ENCODE assay signal across 1 cellular context in genomic region chr6:27888576-27888975, GRCh38.
TF ChIP-seq lines count a peak whose summit lies in the region.

No MANE protein-coding gene starts in this region.

TF ChIP-seq in K562, 482 proteins besides CTCF, POLR2A, EP300 and RAD21:
- TF ChIP-seq HMG20A (CRISPR knock-in tag; conservative IDR thresholded peaks at IDR 0.05): no peak
- TF ChIP-seq ZNF507 (tag; conservative IDR thresholded peaks at IDR 0.05): 0 out of 2 replicates have a peak, but pooled peaks have one; percentile 11
- TF ChIP-seq SMARCC2 (IDR thresholded peaks at IDR 0.05; ENCODE audit: low read depth): no peak
- TF ChIP-seq SMARCE1 (IDR thresholded peaks at IDR 0.05): 0 out of 2 replicates have a peak, but pooled peaks have one; percentile 19
- no peak for TF ChIP-seq SRSF9 (IDR thresholded peaks at IDR 0.05; ENCODE audit: borderline replicate concordance, low read depth, low read length)
- TF ChIP-seq EGR1 (conservative IDR thresholded peaks at IDR 0.05): no peak
- no peak for TF ChIP-seq TCFL5 (CRISPR knock-in tag; conservative IDR thresholded peaks at IDR 0.05)
- peak; percentile 69 for TF ChIP-seq MEIS2 (IDR thresholded peaks at IDR 0.05; ENCODE audit: partially characterized antibody)
- TF ChIP-seq PKNOX1 (IDR thresholded peaks at IDR 0.05): peak; percentile 64
- TF ChIP-seq ARID1B (IDR thresholded peaks at IDR 0.05): 0 out of 2 replicates have a peak, but pooled peaks have one; percentile 12
